Comparison of ENCODE assay signal across 6 cellular contexts in the genomic region with DNA sequence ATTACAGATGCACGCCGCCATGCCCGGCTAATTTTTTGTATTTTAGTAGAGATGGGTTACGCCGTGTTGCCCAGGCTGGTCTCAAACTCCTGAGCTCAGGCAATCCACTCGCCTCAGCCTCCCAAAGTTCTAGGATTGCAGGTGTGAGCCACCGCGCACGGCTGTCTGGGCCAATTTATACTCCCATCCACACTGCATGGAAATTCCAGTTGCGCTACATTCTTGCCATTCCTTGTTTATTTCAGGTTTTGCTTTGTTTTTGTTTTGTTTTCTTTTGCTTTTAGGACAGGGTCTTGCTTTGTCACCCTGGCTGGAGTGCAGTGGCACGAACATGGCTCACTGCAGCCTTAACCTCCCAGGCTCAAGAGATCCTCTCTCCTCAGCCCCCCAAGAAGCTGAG.
"Had no signal": no experiment of that assay in that cellular context is flagged by ENCODE, and none has a peak within 500 bp of the region (broad histone marks: within the 10 kb centered on the region; RNA-seq: fewer than 3 reads in every experiment).

No MANE protein-coding gene starts in this region.

- H3K27ac Mint-ChIP-seq: GM23338, H9 had no signal

- H3K4me3 Mint-ChIP-seq: GM23338, H9 had no signal

- H3K9me3 Mint-ChIP-seq: GM23338, H9 had no signal

- ATAC-seq: GM23338, K562 had no signal

- DNase-seq: H9, HCEC 1CT, IMR-90, KG1 had no signal
